Comparison of ENCODE assay signal across 16 cellular contexts in genomic region chr16:78528265-78528664, GRCh38.
DNase-seq lines count a peak whose midpoint lies in the region; ATAC-seq, FAIRE-seq and TF ChIP-seq lines count a peak whose summit lies in the region.
"Had no signal": no experiment of that assay in that cellular context is flagged by ENCODE, and none has a peak within 500 bp of the region (broad histone marks: within the 10 kb centered on the region; RNA-seq: fewer than 3 reads in every experiment).

No MANE protein-coding gene starts in this region.

- H2BK5ac ChIP-seq in H9 (ENCODE audit: insufficient read length, low read length) = no peak overlapping the region

- H3K4me3 Mint-ChIP-seq in H9 = no peak overlapping the region
- H3K4me3 Mint-ChIP-seq: CD4-positive, alpha-beta memory T cell had no signal

- peak overlapping the region; percentile 47 for H3K4me2 ChIP-seq in mammary epithelial cell (ENCODE audit: insufficient read depth, low read depth, low read length)
- H3K4me2 ChIP-seq in keratinocyte (ENCODE audit: control insufficient read depth, extremely low read depth, insufficient read depth, low read depth, low read length) = peak overlapping the region; percentile 52
- no peak overlapping the region for H3K4me2 ChIP-seq in H9 (ENCODE audit: insufficient read depth, insufficient read length, low read length)
- H3K4me2 ChIP-seq: A549 had no signal

- H2BK15ac ChIP-seq in H9 (ENCODE audit: low read depth, low read length) = no peak overlapping the region

- H3K18ac ChIP-seq in H9 (ENCODE audit: insufficient read length, low read depth, low read length) = no peak overlapping the region

- H3K9ac ChIP-seq in mammary epithelial cell (ENCODE audit: insufficient read depth, low read length) (no peak overlapping the region), keratinocyte (ENCODE audit: control insufficient read depth, extremely low read depth, insufficient read depth, low read length) (no peak overlapping the region), H9 (ENCODE audit: extremely low read depth, insufficient read length, low read length) (no peak overlapping the region)
- H3K9ac ChIP-seq: GM23248 had no signal

- H3K27ac ChIP-seq in HEK293 (ENCODE audit: extremely low read depth, low read depth, low read length) (no peak overlapping the region), mammary epithelial cell (ENCODE audit: insufficient read depth, low read depth, low read length) (peak overlapping the region; percentile 12), keratinocyte (ENCODE audit: control insufficient read depth, insufficient read depth, low read length) (peak overlapping the region; percentile 31), H9 (ENCODE audit: insufficient read length, low read depth, low read length) (no peak overlapping the region)
- H3K27ac ChIP-seq: A549, C4-2B, GM23248 had no signal

- H3K9me1 ChIP-seq in keratinocyte (ENCODE audit: control insufficient read depth, extremely low read depth, insufficient read depth, low read length) = no peaks in the 10 kb centered on the region

- H3K4me1 ChIP-seq in HEK293 (ENCODE audit: control insufficient read depth, insufficient read depth, low read length) (no peaks in the 10 kb centered on the region; the same call in 1 of the 2 replicates), mammary epithelial cell (ENCODE audit: insufficient read depth, low read length) (no peaks in the 10 kb centered on the region), keratinocyte (ENCODE audit: control insufficient read depth, extremely low read depth, insufficient read depth, low read length) (peaks cover 6% of the 10 kb centered on the region), H9 (ENCODE audit: insufficient read depth, low read length) (no peaks in the 10 kb centered on the region)
- H3K4me1 ChIP-seq: BE2C had no signal

- H3K27me3 Mint-ChIP-seq in H9 (ENCODE audit: low read depth) = no peaks in the 10 kb centered on the region

- no peaks in the 10 kb centered on the region for H3K4me1 Mint-ChIP-seq in H9
- H3K4me1 Mint-ChIP-seq: CD4-positive, alpha-beta memory T cell had no signal

- POLR2A ChIA-PET in HEK293 (lab: Yijun Ruan, JAX) = no interaction called here

- H3K4me3 ChIP-seq in HEK293 (ENCODE audit: low read depth, low read length) = no peak overlapping the region
- no peak overlapping the region for H3K4me3 ChIP-seq in mammary epithelial cell (replicated peaks in 1 of 3; ENCODE audit: insufficient read depth in 1 of 3, low read depth in 2 of 3, low read length in 3 of 3)
- H3K4me3 ChIP-seq in keratinocyte (ENCODE audit: control insufficient read depth in 2 of 3, extremely low read depth in 1 of 3, insufficient read depth in 2 of 3, low read depth in 1 of 3, low read length in 3 of 3) = no peak overlapping the region
- H3K4me3 ChIP-seq: A549, GM23248 had no signal

- dilution Hi-C loops in mammary epithelial cell (cut with HindIII; ENCODE audit: low sequenced_read_pairs) (no loop called here), keratinocyte (cut with MboI; ENCODE audit: extremely low pct_ligation_motif_present, low sequenced_read_pairs) (no loop called here)

- H3K23me2 ChIP-seq in H9 (ENCODE audit: insufficient read length, low read depth, low read length, poor library complexity, severe bottlenecking) = no peaks in the 10 kb centered on the region

- H2BK12ac ChIP-seq in H9 (ENCODE audit: insufficient read length, low read depth, low read length) = no peak overlapping the region

- H3K9me3 ChIP-seq in HEK293 (ENCODE audit: control insufficient read depth, insufficient read depth, low read depth, low read length) (no peaks in the 10 kb centered on the region), mammary epithelial cell (replicated peaks; ENCODE audit: insufficient read depth, low read length) (no peaks in the 10 kb centered on the region), keratinocyte (ENCODE audit: control insufficient read depth, low read depth, low read length) (no peaks in the 10 kb centered on the region), H9 (ENCODE audit: control insufficient read depth, low read depth, low read length) (no peaks in the 10 kb centered on the region)
- H3K9me3 ChIP-seq: A549, BE2C had no signal

- WGBS in mammary epithelial cell (ENCODE audit: low coverage, missing lambda C conversion rate) = 0% methylated on average over 5 of the region's 5 CpGs
- WGBS in H9 (ENCODE audit: extremely low coverage, insufficient read length, low lambda C conversion rate) = no CpG with 5 or more reads among the region's 5 CpGs

- H3K36me3 Mint-ChIP-seq in H9 (ENCODE audit: insufficient read depth in 1 of 3, low read depth in 3 of 3) = no peaks in the 10 kb centered on the region

- in situ Hi-C loops in Caki2 (cut with HindIII; ENCODE audit: low pct_unique_long_range_greater_than_20kb, low sequenced_read_pairs) = no loop called here
- in situ Hi-C loops in mammary epithelial cell (cut with MboI; ENCODE audit: low sequenced_read_pairs in 2 of 2) = loop anchor here in 1 of 2 donors (5.0 kb wide), 1 partner anchor 154 kb away; no protein-coding TSS in a partner anchor

- no peak overlapping the region for H3T11ph ChIP-seq in H9 (ENCODE audit: low read length)

- H2BK120ac ChIP-seq in H9 (ENCODE audit: low read depth, low read length, poor library complexity, severe bottlenecking) = no peak overlapping the region

- no peak overlapping the region for H4K5ac ChIP-seq in H9 (ENCODE audit: insufficient read length, low read depth, low read length)

- H3K79me1 ChIP-seq in H9 (ENCODE audit: insufficient read depth, low read depth, low read length, poor library complexity, severe bottlenecking) = no peaks in the 10 kb centered on the region

- no peak overlapping the region for H3K27ac Mint-ChIP-seq in H9

- H3K4ac ChIP-seq in H9 (ENCODE audit: low read depth, low read length) = no peak overlapping the region

- no peaks in the 10 kb centered on the region for H3K27me3 ChIP-seq in mammary epithelial cell (ENCODE audit: insufficient read depth, low read length)
- H3K27me3 ChIP-seq in keratinocyte (ENCODE audit: control insufficient read depth, extremely low read depth, insufficient read depth, low read length) = no peaks in the 10 kb centered on the region
- no peaks in the 10 kb centered on the region for H3K27me3 ChIP-seq in H9 (ENCODE audit: insufficient read depth, low read length)
- H3K27me3 ChIP-seq: BE2C had no signal

- intact Hi-C loops in mammary epithelial cell (cut with micrococcal nuclease) = no loop called here

- H3K9me3 Mint-ChIP-seq in H9 = no peaks in the 10 kb centered on the region
- H3K9me3 Mint-ChIP-seq: CD4-positive, alpha-beta memory T cell had no signal

- H3K79me2 ChIP-seq in mammary epithelial cell (ENCODE audit: insufficient read depth, low read length) = no peaks in the 10 kb centered on the region
- H3K79me2 ChIP-seq in keratinocyte (ENCODE audit: control insufficient read depth, insufficient read depth, low read length) = no peaks in the 10 kb centered on the region
- no peaks in the 10 kb centered on the region for H3K79me2 ChIP-seq in H9 (ENCODE audit: insufficient read depth, low read length)

- DNase-seq in Caki2 (ENCODE audit: low read depth) = peak; percentile 55
- no peak for DNase-seq in mammary epithelial cell
- peak; percentile 61 for DNase-seq in keratinocyte (ENCODE audit: low read depth, low spot score)
- no peak for DNase-seq in central memory CD4-positive, alpha-beta T cell
- no peak for DNase-seq in NCI-H1092 treated with DMSO at 0.1 percent for 48 hours (lab: John Stamatoyannopoulos, UW)
- DNase-seq in H9 = no peak
- DNase-seq: BE2C; CD4-positive, alpha-beta memory T cell; GM23248 had no signal

- no TSS peak for BruUV-seq in mammary epithelial cell (replicated peaks; lab: Mats Ljungman, UMichigan)

- H4K8ac ChIP-seq in H9 (replicated peaks; ENCODE audit: insufficient read length, low read depth, low read length) = no peak overlapping the region

- ATAC-seq in HG03196 (IDR thresholded peaks at IDR 0.05; ENCODE audit: unreplicated experiment) = no peak
- ATAC-seq: A549, HepG2 had no signal

- H4K91ac ChIP-seq in H9 (ENCODE audit: insufficient read length, low read depth, low read length) = no peak overlapping the region

- H3K14ac ChIP-seq in H9 (ENCODE audit: insufficient read depth, low read length) = no peak overlapping the region

- no peak overlapping the region for H2BK20ac ChIP-seq in H9 (ENCODE audit: low read depth, low read length, poor library complexity, severe bottlenecking)

- no peak for TF ChIP-seq CTCF in HEK293 (tag by site-specific recombination; IDR thresholded peaks at IDR 0.05)
- TF ChIP-seq CTCF in mammary epithelial cell (conservative IDR thresholded peaks at IDR 0.05 in 1 of 2, IDR thresholded peaks at IDR 0.05 in 1 of 2; ENCODE audit: extremely low read depth in 1 of 2, insufficient read depth in 1 of 2, low read depth in 1 of 2, low read length in 2 of 2) = no peak
- TF ChIP-seq CTCF in keratinocyte (optimal IDR thresholded peaks at IDR 0.05 in 1 of 3, IDR thresholded peaks at IDR 0.05 in 1 of 3, conservative IDR thresholded peaks at IDR 0.05 in 1 of 3; ENCODE audit: extremely low read depth in 1 of 3, insufficient read depth in 2 of 3, low read length in 3 of 3) = no peak
- no peak for TF ChIP-seq CTCF in H9 (conservative IDR thresholded peaks at IDR 0.05)

- no peaks in the 10 kb centered on the region for H3K36me3 ChIP-seq in HEK293 (ENCODE audit: control insufficient read depth in 2 of 2, insufficient read depth in 1 of 2, low read length in 2 of 2)
- no peaks in the 10 kb centered on the region for H3K36me3 ChIP-seq in mammary epithelial cell (ENCODE audit: insufficient read depth, low read length)
- no peaks in the 10 kb centered on the region for H3K36me3 ChIP-seq in keratinocyte (ENCODE audit: control insufficient read depth in 2 of 2, extremely low read depth in 1 of 2, insufficient read depth in 2 of 2, low read length in 2 of 2)
- H3K36me3 ChIP-seq: BE2C had no signal

- H4K20me1 ChIP-seq in mammary epithelial cell (ENCODE audit: insufficient read depth, low read length) (no peaks in the 10 kb centered on the region), keratinocyte (ENCODE audit: control insufficient read depth, extremely low read depth, insufficient read depth, low read length) (no peaks in the 10 kb centered on the region), H9 (ENCODE audit: control insufficient read depth, insufficient read depth, insufficient read length) (no peaks in the 10 kb centered on the region)

- peak; percentile 83 for FAIRE-seq in keratinocyte (lab: Jason Lieb, UNC)
- FAIRE-seq: A549, H54, HepG2, HTR-8/SVneo had no signal

- no peak overlapping the region for H2AK5ac ChIP-seq in H9 (ENCODE audit: insufficient read length, low read length)

- no peak overlapping the region for H3K56ac ChIP-seq in H9 (ENCODE audit: insufficient read length, low read depth, low read length)

- H3K23ac ChIP-seq in H9 (ENCODE audit: insufficient read length, low read depth, low read length) = no peak overlapping the region

- CTCF ChIA-PET in HEK293 (lab: Yijun Ruan, JAX) (no interaction called here), mammary epithelial cell (lab: Charles Lee; ENCODE audit: low non-redundant PET) (no interaction called here)

- H2AFZ ChIP-seq in mammary epithelial cell (ENCODE audit: low read depth, low read length) (peak overlapping the region; percentile 26), keratinocyte (ENCODE audit: control insufficient read depth, low read length) (no peak overlapping the region), H9 (ENCODE audit: low read length) (no peak overlapping the region)
- H2AFZ ChIP-seq: GM23248 had no signal

TF ChIP-seq in HEK293, 187 proteins besides CTCF, POLR2A, EP300 and RAD21 (continues in another document):
- peak; percentile 95 for TF ChIP-seq SP7 (tag by site-specific recombination; IDR thresholded peaks at IDR 0.05)

Comparison
In these comparisons a context has a peak if more than half of its experiments do, and no peak if none do; other contexts are left out.
1. DNase-seq: peak in Caki2 (single experiment) and keratinocyte (single experiment); none in mammary epithelial cell (single experiment), central memory CD4-positive, alpha-beta T cell (single experiment), NCI-H1092 treated with DMSO at 0.1 percent for 48 hours (single experiment) and H9 (single experiment).
2. H3K27ac ChIP-seq: peak in mammary epithelial cell (single experiment) and keratinocyte (single experiment); none in HEK293 (single experiment) and H9 (single experiment).